1 cellular context compared by ENCODE assay signal in genomic region chr9:114236391-114237138, GRCh38.
TF ChIP-seq lines count a peak whose summit lies in the region.

No MANE protein-coding gene starts in this region.

TF ChIP-seq in IMR-90, 13 proteins besides CTCF, POLR2A, EP300 and RAD21 (continued from another document):
- TF ChIP-seq SMC3 (IDR thresholded peaks at IDR 0.05; ENCODE audit: low read depth, low read length): no peak
- TF ChIP-seq CHD1 (IDR thresholded peaks at IDR 0.05; ENCODE audit: low read depth, low read length): no peak
- TF ChIP-seq MAZ (IDR thresholded peaks at IDR 0.05; ENCODE audit: borderline replicate concordance, low read depth, low read length): no peak
- no peak for TF ChIP-seq MAFK (IDR thresholded peaks at IDR 0.05; ENCODE audit: low read depth, low read length)
- TF ChIP-seq CEBPB (IDR thresholded peaks at IDR 0.05; ENCODE audit: low read depth, low read length): no peak
- TF ChIP-seq FOS (IDR thresholded peaks at IDR 0.05; ENCODE audit: low read depth, low read length): no peak
